7 cellular contexts compared by ENCODE assay signal in the genomic region with DNA sequence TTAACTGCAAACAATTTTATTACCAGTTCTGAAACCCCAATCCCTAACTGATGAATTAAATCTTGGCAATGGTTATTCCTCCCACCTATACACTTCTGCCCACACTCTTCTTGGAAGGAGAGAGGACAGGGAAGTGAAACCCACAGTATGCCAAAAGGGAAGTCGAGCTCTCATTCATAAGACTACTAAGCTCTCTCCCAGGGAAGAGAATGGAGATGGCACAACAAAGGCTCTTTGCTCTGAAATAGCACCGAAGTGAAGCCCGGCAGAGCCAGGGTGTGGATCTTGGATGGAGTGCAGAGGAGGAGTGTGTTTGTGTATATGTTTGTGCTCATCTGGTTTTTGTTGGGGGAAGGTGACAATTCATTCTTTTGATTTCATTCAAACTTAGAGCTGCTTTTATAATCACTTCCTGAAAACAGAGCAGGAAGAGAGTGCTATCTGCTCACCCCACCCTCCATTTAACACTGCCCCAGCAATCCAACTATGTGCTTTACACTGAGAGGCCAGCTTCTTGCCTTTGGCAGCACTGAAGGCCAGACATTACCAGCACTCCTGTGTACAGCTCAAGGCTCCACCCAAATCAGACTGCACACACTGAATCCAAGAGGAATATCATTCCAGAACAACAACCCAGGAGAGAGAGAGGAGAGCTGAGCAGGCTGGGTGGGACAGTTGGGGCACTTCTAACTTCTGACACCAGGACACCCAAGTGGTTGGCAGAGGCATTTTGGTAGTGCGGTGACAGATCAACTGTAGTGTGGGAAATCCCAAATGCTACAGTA.
DNase-seq lines count a peak whose midpoint lies in the region; TF ChIP-seq lines count a peak whose summit lies in the region.

No MANE protein-coding gene starts in this region.

- TF ChIP-seq CTCF in HEK293 (tag by site-specific recombination; IDR thresholded peaks at IDR 0.05) (no peak), VCaP (conservative IDR thresholded peaks at IDR 0.05) (no peak)

- POLR2A ChIA-PET in HEK293 (lab: Yijun Ruan, JAX), result no interaction called here

- DNase-seq in globus pallidus (ENCODE audit: low spot score) (peak; percentile 54), iPS-NIHi7 (ENCODE audit: extremely low spot score) (no peak), HPDE6-E6E7 (ENCODE audit: extremely low spot score) (no peak)
- DNase-seq in stimulated activated CD8-positive, alpha-beta memory T cell treated with anti-CD3 and anti-CD28 coated beads, Interleukin-4, amount 100 ng/mL, for 48 hours, result no peak

- H3K27ac ChIP-seq in HEK293 (ENCODE audit: extremely low read depth, low read depth, low read length) (peak overlapping the region; percentile 57; the same call in 1 of the 2 replicates), VCaP (peak overlapping the region; percentile 72), skeletal muscle tissue (ENCODE audit: low read depth, low read length) (peak overlapping the region; percentile 67)

- H3K4me1 ChIP-seq in HEK293 (ENCODE audit: control insufficient read depth, insufficient read depth, low read length) (peaks cover 22% of the 10 kb centered on the region), skeletal muscle tissue (ENCODE audit: control insufficient read depth in 3 of 3, insufficient read depth in 3 of 3, low read length in 3 of 3) (peaks cover 23 to 25% (median 24%) of the 10 kb centered on the region in 3 donors)

- no peaks in the 10 kb centered on the region for H3K27me3 ChIP-seq in skeletal muscle tissue (ENCODE audit: control insufficient read depth in 3 of 3, insufficient read depth in 3 of 3, low read length in 3 of 3)

- no peaks in the 10 kb centered on the region for H3K9me3 ChIP-seq in HEK293 (ENCODE audit: control insufficient read depth, insufficient read depth, low read depth, low read length)
- H3K9me3 ChIP-seq in skeletal muscle tissue (ENCODE audit: control insufficient read depth in 3 of 3, low read length in 3 of 3), result no peaks in the 10 kb centered on the region

- CTCF ChIA-PET in HEK293 (lab: Yijun Ruan, JAX), result interaction anchor here (0.5 to 1.3 kb wide), 5 partner anchors 10 to 215 kb away, joined by 3 read pairs; no protein-coding TSS in a partner anchor

- peak overlapping the region in 2 of 3 donors; percentile 15 to 42 for H3K9ac ChIP-seq in skeletal muscle tissue (ENCODE audit: low read depth in 1 of 3, low read length in 3 of 3)

- no peak overlapping the region for H3K4me3 ChIP-seq in HEK293 (ENCODE audit: low read depth, low read length)
- H3K4me3 ChIP-seq in skeletal muscle tissue (ENCODE audit: low read length in 3 of 3), result peak overlapping the region in 2 of 3 donors; percentile 14 to 27

- H3K36me3 ChIP-seq in HEK293 (ENCODE audit: control insufficient read depth in 2 of 2, insufficient read depth in 1 of 2, low read length in 2 of 2) (peaks cover 6 to 12% of the 10 kb centered on the region in 2 experiments; a peak in 2 of 3 replicates), skeletal muscle tissue (ENCODE audit: control insufficient read depth in 3 of 3, insufficient read depth in 3 of 3, low read length in 3 of 3) (peaks cover 0 to 5% (median 0%) of the 10 kb centered on the region in 3 donors)

TF ChIP-seq in HEK293, 187 proteins besides CTCF, POLR2A, EP300 and RAD21 (continues in another document):
- TF ChIP-seq ZBTB20 (tag by site-specific recombination; IDR thresholded peaks at IDR 0.05), result no peak
- no peak for TF ChIP-seq ZNF571 (tag by site-specific recombination; IDR thresholded peaks at IDR 0.05)
- TF ChIP-seq ZNF366 (tag by site-specific recombination; conservative IDR thresholded peaks at IDR 0.05), result no peak
- TF ChIP-seq, protein P1, sequence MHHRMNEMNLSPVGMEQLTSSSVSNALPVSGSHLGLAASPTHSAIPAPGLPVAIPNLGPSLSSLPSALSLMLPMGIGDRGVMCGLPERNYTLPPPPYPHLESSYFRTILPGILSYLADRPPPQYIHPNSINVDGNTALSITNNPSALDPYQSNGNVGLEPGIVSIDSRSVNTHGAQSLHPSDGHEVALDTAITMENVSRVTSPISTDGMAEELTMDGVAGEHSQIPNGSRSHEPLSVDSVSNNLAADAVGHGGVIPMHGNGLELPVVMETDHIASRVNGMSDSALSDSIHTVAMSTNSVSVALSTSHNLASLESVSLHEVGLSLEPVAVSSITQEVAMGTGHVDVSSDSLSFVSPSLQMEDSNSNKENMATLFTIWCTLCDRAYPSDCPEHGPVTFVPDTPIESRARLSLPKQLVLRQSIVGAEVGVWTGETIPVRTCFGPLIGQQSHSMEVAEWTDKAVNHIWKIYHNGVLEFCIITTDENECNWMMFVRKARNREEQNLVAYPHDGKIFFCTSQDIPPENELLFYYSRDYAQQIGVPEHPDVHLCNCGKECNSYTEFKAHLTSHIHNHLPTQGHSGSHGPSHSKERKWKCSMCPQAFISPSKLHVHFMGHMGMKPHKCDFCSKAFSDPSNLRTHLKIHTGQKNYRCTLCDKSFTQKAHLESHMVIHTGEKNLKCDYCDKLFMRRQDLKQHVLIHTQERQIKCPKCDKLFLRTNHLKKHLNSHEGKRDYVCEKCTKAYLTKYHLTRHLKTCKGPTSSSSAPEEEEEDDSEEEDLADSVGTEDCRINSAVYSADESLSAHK (tag by site-specific recombination; IDR thresholded peaks at IDR 0.05), result no peak
- TF ChIP-seq ZNF777 (tag by site-specific recombination; IDR thresholded peaks at IDR 0.05; ENCODE audit: borderline replicate concordance), result no peak
- TF ChIP-seq KLF8 (tag by site-specific recombination; IDR thresholded peaks at IDR 0.05), result no peak
- TF ChIP-seq ZNF473 (tag by site-specific recombination; IDR thresholded peaks at IDR 0.05), result no peak
- TF ChIP-seq REPIN1 (tag by site-specific recombination; IDR thresholded peaks at IDR 0.05; ENCODE audit: low read depth), result no peak
- TF ChIP-seq, protein P2, sequence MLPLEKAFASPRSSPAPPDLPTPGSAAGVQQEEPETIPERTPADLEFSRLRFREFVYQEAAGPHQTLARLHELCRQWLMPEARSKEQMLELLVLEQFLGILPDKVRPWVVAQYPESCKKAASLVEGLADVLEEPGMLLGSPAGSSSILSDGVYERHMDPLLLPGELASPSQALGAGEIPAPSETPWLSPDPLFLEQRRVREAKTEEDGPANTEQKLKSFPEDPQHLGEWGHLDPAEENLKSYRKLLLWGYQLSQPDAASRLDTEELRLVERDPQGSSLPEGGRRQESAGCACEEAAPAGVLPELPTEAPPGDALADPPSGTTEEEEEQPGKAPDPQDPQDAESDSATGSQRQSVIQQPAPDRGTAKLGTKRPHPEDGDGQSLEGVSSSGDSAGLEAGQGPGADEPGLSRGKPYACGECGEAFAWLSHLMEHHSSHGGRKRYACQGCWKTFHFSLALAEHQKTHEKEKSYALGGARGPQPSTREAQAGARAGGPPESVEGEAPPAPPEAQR (tag by site-specific recombination; IDR thresholded peaks at IDR 0.05), result no peak
- no peak for TF ChIP-seq ZBTB44 (tag by site-specific recombination; IDR thresholded peaks at IDR 0.05)
- peak; percentile 62 for TF ChIP-seq PRDM1 (tag by site-specific recombination; IDR thresholded peaks at IDR 0.05)
- TF ChIP-seq ZNF221 (tag by site-specific recombination; IDR thresholded peaks at IDR 0.05; ENCODE audit: borderline replicate concordance), result no peak
- TF ChIP-seq ZNF433 (tag by site-specific recombination; IDR thresholded peaks at IDR 0.05; ENCODE audit: low read depth), result no peak
- TF ChIP-seq ZSCAN16 (tag by site-specific recombination; IDR thresholded peaks at IDR 0.05), result no peak
- no peak for TF ChIP-seq ZBTB11 (tag by site-specific recombination; conservative IDR thresholded peaks at IDR 0.05; ENCODE audit: low read depth)
- TF ChIP-seq ZNF48 (tag by site-specific recombination; IDR thresholded peaks at IDR 0.05), result no peak
